ENCODE assay signal across 1 cellular context in genomic region chr19:45001087-45001739, GRCh38.
TF ChIP-seq lines count a peak whose summit lies in the region.

RELB (plus strand) TSS chr19:45001464; CDS start chr19:45001580, 116 bp downstream.

TF ChIP-seq in K562, 482 proteins besides CTCF, POLR2A, EP300 and RAD21 (continued from another document and continues in another):
- TF ChIP-seq GTF3C2 (IDR thresholded peaks at IDR 0.05; ENCODE audit: borderline replicate concordance, extremely low read depth, insufficient read length) = peak; percentile 20
- TF ChIP-seq PREB (CRISPR knock-in tag; IDR thresholded peaks at IDR 0.05) = no peak
- TF ChIP-seq LCOR (CRISPR knock-in tag; IDR thresholded peaks at IDR 0.05) = no peak
- TF ChIP-seq SNIP1 (IDR thresholded peaks at IDR 0.05; ENCODE audit: low read depth) = no peak
- peak; percentile 68 for TF ChIP-seq SAP30 (IDR thresholded peaks at IDR 0.05; ENCODE audit: borderline replicate concordance, insufficient read depth, low read depth, low read length, poor library complexity, severe bottlenecking)
- TF ChIP-seq BHLHE40 (IDR thresholded peaks at IDR 0.05; ENCODE audit: low read length) = peak; percentile 92
- no peak for TF ChIP-seq ZBTB17 (CRISPR knock-in tag; IDR thresholded peaks at IDR 0.05)
- TF ChIP-seq VEZF1 (CRISPR knock-in tag; IDR thresholded peaks at IDR 0.05) = peak; percentile 85
- TF ChIP-seq TCF7L2 (IDR thresholded peaks at IDR 0.05; ENCODE audit: low read depth, low read length) = no peak
- peak; percentile 76; the same call in 1 of the 2 replicates for TF ChIP-seq SMARCA5 (IDR thresholded peaks at IDR 0.05)
- peak; percentile 65; the same call in 1 of the 2 replicates for TF ChIP-seq MTA3 (IDR thresholded peaks at IDR 0.05; ENCODE audit: borderline replicate concordance)
- no peak for TF ChIP-seq RERE (CRISPR knock-in tag; IDR thresholded peaks at IDR 0.05; ENCODE audit: borderline replicate concordance)
- TF ChIP-seq CREB3L1 (IDR thresholded peaks at IDR 0.05; ENCODE audit: borderline replicate concordance, low read depth) = no peak
- no peak for TF ChIP-seq KAT2B (IDR thresholded peaks at IDR 0.05; ENCODE audit: low read depth, low read length)
- TF ChIP-seq EZH2 (IDR thresholded peaks at IDR 0.05; ENCODE audit: borderline replicate concordance, low read depth, low read length) = no peak
- TF ChIP-seq ZBTB9 (CRISPR knock-in tag; IDR thresholded peaks at IDR 0.05) = peak; percentile 31; the same call in 1 of the 2 replicates
- 0 out of 2 replicates have a peak, but pooled peaks have one; percentile 50 for TF ChIP-seq MITF (IDR thresholded peaks at IDR 0.05)
- no peak for TF ChIP-seq FIP1L1 (IDR thresholded peaks at IDR 0.05; ENCODE audit: low read depth, low read length, poor library complexity, severe bottlenecking)
- no peak for TF ChIP-seq PRPF4 (IDR thresholded peaks at IDR 0.05; ENCODE audit: insufficient read depth, low read depth, low read length, poor library complexity, severe bottlenecking)
- no peak for TF ChIP-seq XRCC3 (IDR thresholded peaks at IDR 0.05)
- no peak for TF ChIP-seq DLX4 (CRISPR knock-in tag; IDR thresholded peaks at IDR 0.05)
- TF ChIP-seq PPARD (CRISPR knock-in tag; IDR thresholded peaks at IDR 0.05) = no peak
- no peak for TF ChIP-seq CBFA2T3 (IDR thresholded peaks at IDR 0.05)
- TF ChIP-seq BCOR (IDR thresholded peaks at IDR 0.05) = peak; percentile 80
- TF ChIP-seq TEAD1 (CRISPR knock-in tag; IDR thresholded peaks at IDR 0.05) = no peak
- TF ChIP-seq FOXJ2 (tag; IDR thresholded peaks at IDR 0.05) = no peak
- no peak for TF ChIP-seq CC2D1A (IDR thresholded peaks at IDR 0.05)
- TF ChIP-seq GTF2E2 (tag; IDR thresholded peaks at IDR 0.05) = no peak
- no peak for TF ChIP-seq RFX7 (CRISPR knock-in tag; IDR thresholded peaks at IDR 0.05)
- peak; percentile 98 for TF ChIP-seq RAD51 (IDR thresholded peaks at IDR 0.05; ENCODE audit: borderline replicate concordance, low read depth)
- no peak for TF ChIP-seq ZNF75A (CRISPR knock-in tag; IDR thresholded peaks at IDR 0.05)
- TF ChIP-seq HIVEP1 (CRISPR knock-in tag; IDR thresholded peaks at IDR 0.05) = peak; percentile 98
- peak in 1 of 2 experiments; percentile 66; a peak in 2 of 4 replicates for TF ChIP-seq ZNF639 (CRISPR knock-in tag; conservative IDR thresholded peaks at IDR 0.05 in 1 of 2, IDR thresholded peaks at IDR 0.05 in 1 of 2)
- TF ChIP-seq NBN (IDR thresholded peaks at IDR 0.05; ENCODE audit: low read depth) = peak; percentile 74; the same call in 1 of the 2 replicates
- peak; percentile 56; the same call in 1 of the 2 replicates for TF ChIP-seq JUND (IDR thresholded peaks at IDR 0.05; ENCODE audit: borderline replicate concordance, low read depth, low read length)
- no peak; the same call in 2 of the 3 replicates for TF ChIP-seq JUND (tag; IDR thresholded peaks at IDR 0.05; ENCODE audit: borderline replicate concordance, low read depth, low read length)
- TF ChIP-seq POLR2B (IDR thresholded peaks at IDR 0.05; ENCODE audit: low read depth, partially characterized antibody) = no peak
- TF ChIP-seq ZNF253 (CRISPR knock-in tag; conservative IDR thresholded peaks at IDR 0.05) = no peak
- TF ChIP-seq KLF13 (tag; IDR thresholded peaks at IDR 0.05; ENCODE audit: borderline replicate concordance, low read depth) = peak; percentile 83; the same call in 1 of the 2 replicates
- TF ChIP-seq ZNF445 (CRISPR knock-in tag; IDR thresholded peaks at IDR 0.05; ENCODE audit: low read depth) = no peak
- TF ChIP-seq ESRRA (IDR thresholded peaks at IDR 0.05; ENCODE audit: borderline replicate concordance, low read depth) = 0 out of 2 replicates have a peak, but pooled peaks have one; percentile 53
- TF ChIP-seq ZNF143 (CRISPR knock-in tag; IDR thresholded peaks at IDR 0.05) = no peak
- no peak for TF ChIP-seq RBM22 (IDR thresholded peaks at IDR 0.05; ENCODE audit: low read depth, low read length, poor library complexity, severe bottlenecking)
- peak; percentile 84 for TF ChIP-seq CREB1 (IDR thresholded peaks at IDR 0.05)
- peak; percentile 92 for TF ChIP-seq CREB1 (CRISPR knock-in tag; IDR thresholded peaks at IDR 0.05)
- peak; percentile 71 for TF ChIP-seq ATF3 (IDR thresholded peaks at IDR 0.05)
- TF ChIP-seq ATF3 (CRISPR knock-in tag; conservative IDR thresholded peaks at IDR 0.05) = no peak
